ENCODE assay signal across 13 cellular contexts in genomic region chr10:119394657-119395286, GRCh38.
DNase-seq lines count a peak whose midpoint lies in the region; ATAC-seq and TF ChIP-seq lines count a peak whose summit lies in the region.
"Had no signal": no experiment of that assay in that cellular context is flagged by ENCODE, and none has a peak within 500 bp of the region (broad histone marks: within the 10 kb centered on the region; RNA-seq: fewer than 3 reads in every experiment).

No MANE protein-coding gene starts in this region.

- H3K27ac ChIP-seq in esophagus squamous epithelium, result peak overlapping the region; percentile 52 to 88 (median 76)
- H3K27ac ChIP-seq in urinary bladder (ENCODE audit: low read depth), result peak overlapping the region; percentile 3
- H3K27ac ChIP-seq: GM23248 had no signal

- no peak for DNase-seq in activated naive CD4-positive, alpha-beta T cell treated with anti-CD3 and anti-CD28 coated beads, Interleukin-2, amount 50 U/mL, for 16 hours
- no peak for DNase-seq in esophagus squamous epithelium (lab: John Stamatoyannopoulos, UW)
- no peak for DNase-seq in naive B cell
- DNase-seq in NCI-H1417 (lab: John Stamatoyannopoulos, UW), result no peak
- DNase-seq: ACHN; effector CD4-positive, alpha-beta T cell; GM23248; NCI-H1105; NCI-H510A treated with DMSO at 0.1 percent for 48 hours had no signal

- H3K27me3 ChIP-seq in esophagus squamous epithelium, result no peaks in the 10 kb centered on the region

- H3K4me3 ChIP-seq in esophagus squamous epithelium (no peak overlapping the region), urinary bladder (ENCODE audit: low read depth, low read length) (no peak overlapping the region)
- H3K4me3 ChIP-seq: GM23248 had no signal

- intact Hi-C loops in esophagus squamous epithelium (cut with DNase I), result no loop called here

- TF ChIP-seq CTCF in esophagus squamous epithelium (IDR thresholded peaks at IDR 0.05), result no peak

- WGBS in esophagus squamous epithelium, 2 donors, result 68 to 78% methylated on average over 4 to 9 of the region's 11 CpGs
- 82% methylated on average over 11 of the region's 11 CpGs for WGBS in urinary bladder

- peaks cover 27% of the 10 kb centered on the region for H3K4me1 Mint-ChIP-seq in activated naive CD4-positive, alpha-beta T cell treated with anti-CD3 and anti-CD28 coated beads, Interleukin-2, amount 50 U/mL, for 24 hours
- peaks cover 53 to 70% (median 62%) of the 10 kb centered on the region in 3 donors for H3K4me1 Mint-ChIP-seq in naive B cell

- TF ChIP-seq POLR2A in esophagus squamous epithelium (IDR thresholded peaks at IDR 0.05), result no peak

- H3K27ac Mint-ChIP-seq in activated naive CD4-positive, alpha-beta T cell treated with anti-CD3 and anti-CD28 coated beads, Interleukin-2, amount 50 U/mL, for 24 hours, result peak overlapping the region; percentile 19
- peak overlapping the region; percentile 97 to 99 (median 98) for H3K27ac Mint-ChIP-seq in naive B cell

- no peaks in the 10 kb centered on the region for H3K27me3 Mint-ChIP-seq in activated naive CD4-positive, alpha-beta T cell treated with anti-CD3 and anti-CD28 coated beads, Interleukin-2, amount 50 U/mL, for 24 hours
- no peaks in the 10 kb centered on the region for H3K27me3 Mint-ChIP-seq in naive B cell

- peaks cover 5% of the 10 kb centered on the region for H3K36me3 Mint-ChIP-seq in activated naive CD4-positive, alpha-beta T cell treated with anti-CD3 and anti-CD28 coated beads, Interleukin-2, amount 50 U/mL, for 24 hours
- peaks cover 5 to 18% of the 10 kb centered on the region in 2 donors for H3K36me3 Mint-ChIP-seq in naive B cell

- ATAC-seq in naive B cell (ENCODE audit: low read depth in 2 of 2) (peak in 1 of 2 donors; percentile 9), HG02970 (IDR thresholded peaks at IDR 0.05; ENCODE audit: low FRiP score, unreplicated experiment) (no peak), GM18873 (IDR thresholded peaks at IDR 0.05; ENCODE audit: low FRiP score, unreplicated experiment) (no peak)

- H3K4me3 Mint-ChIP-seq in activated naive CD4-positive, alpha-beta T cell treated with anti-CD3 and anti-CD28 coated beads, Interleukin-2, amount 50 U/mL, for 24 hours, result no peak overlapping the region
- peak overlapping the region; percentile 35 to 89 (median 72) for H3K4me3 Mint-ChIP-seq in naive B cell

- H3K9me3 Mint-ChIP-seq in activated naive CD4-positive, alpha-beta T cell treated with anti-CD3 and anti-CD28 coated beads, Interleukin-2, amount 50 U/mL, for 24 hours, result no peaks in the 10 kb centered on the region
- H3K9me3 Mint-ChIP-seq in naive B cell, result no peaks in the 10 kb centered on the region

- H3K4me1 ChIP-seq in esophagus squamous epithelium (peaks cover 0 to 39% (median 21%) of the 10 kb centered on the region in 3 donors), urinary bladder (ENCODE audit: insufficient read depth) (no peaks in the 10 kb centered on the region)

- no peaks in the 10 kb centered on the region for H3K9me3 ChIP-seq in esophagus squamous epithelium

- H3K36me3 ChIP-seq in esophagus squamous epithelium, result peaks cover 0 to 12% (median 0%) of the 10 kb centered on the region in 3 donors
- H3K36me3 ChIP-seq in urinary bladder (ENCODE audit: insufficient read depth), result no peaks in the 10 kb centered on the region
